Comparison of ENCODE assay signal across 15 cellular contexts in the genomic region with DNA sequence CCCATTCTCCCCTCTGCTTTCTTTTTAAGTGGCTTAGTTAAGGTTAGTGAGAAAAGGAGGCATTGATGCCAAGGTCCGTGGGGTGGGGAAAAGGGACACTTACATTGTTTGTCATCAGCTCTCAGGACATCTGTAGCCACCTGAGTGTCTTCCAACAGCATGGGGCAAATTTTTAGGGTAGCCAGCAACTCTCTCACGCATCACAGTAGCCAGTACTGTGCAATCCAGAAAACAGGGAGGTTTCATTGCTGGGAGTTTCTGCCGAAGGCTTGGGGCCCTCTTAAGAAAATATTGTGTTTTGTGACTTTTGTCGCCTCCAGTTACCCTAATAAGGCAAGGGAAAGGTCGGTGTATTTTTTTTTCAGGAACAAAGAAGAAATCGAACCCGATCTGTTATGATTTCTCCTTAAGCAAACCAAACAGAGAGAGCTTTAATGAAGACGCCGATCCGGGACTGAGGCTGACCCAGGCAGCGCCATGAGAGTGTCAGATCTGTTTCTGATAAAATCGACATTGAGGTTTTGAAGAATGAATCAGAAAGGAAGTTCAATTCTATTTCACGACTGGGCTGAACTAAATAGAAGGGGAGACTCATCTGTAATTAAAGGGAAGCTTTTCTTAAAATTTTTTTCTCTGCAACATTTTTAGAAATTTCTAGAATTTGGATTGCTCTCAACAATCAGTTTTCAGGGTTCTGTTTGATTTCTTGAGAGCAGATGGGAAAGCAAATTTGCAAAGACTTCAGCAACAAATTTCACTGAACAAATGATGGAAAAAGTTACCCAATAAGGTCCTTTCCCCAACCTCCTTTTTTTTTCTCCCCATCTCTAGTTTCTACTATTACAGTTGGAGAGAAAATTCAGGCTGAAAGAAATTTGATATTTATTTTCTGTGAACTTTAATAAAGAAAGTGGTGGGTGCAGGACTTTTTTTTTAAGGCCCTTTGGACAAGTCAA.
A peak's percentile ranks its signal among the peaks of the same experiment; 100 is the strongest.
DNase-seq lines count a peak whose midpoint lies in the region; ATAC-seq and TF ChIP-seq lines count a peak whose summit lies in the region.
"Had no signal": no experiment of that assay in that cellular context is flagged by ENCODE, and none has a peak within 500 bp of the region (broad histone marks: within the 10 kb centered on the region; RNA-seq: fewer than 3 reads in every experiment).

No MANE protein-coding gene starts in this region.

- H3K36me3 Mint-ChIP-seq in T-cell, result no peaks in the 10 kb centered on the region
- peaks cover 7% of the 10 kb centered on the region for H3K36me3 Mint-ChIP-seq in glutamatergic neuron (ENCODE audit: unreplicated experiment)
- H3K36me3 Mint-ChIP-seq: stimulated activated naive B cell treated with anti-CD40 and anti-IgM and Interleukin-4, amounts not matched to agents 10 μg/mL and 1 μg/mL and 100 μg/mL, for 72 hours had no signal

- H3K4me3 Mint-ChIP-seq in T-cell (no peak overlapping the region), glutamatergic neuron (ENCODE audit: unreplicated experiment) (no peak overlapping the region)
- H3K4me3 Mint-ChIP-seq: activated CD4-positive, alpha-beta T cell treated with anti-CD3 and anti-CD28 coated beads for 36 hours; activated T-helper 1 cell treated with anti-CD3 and anti-CD28 coated beads, Interleukin-12 subunit alpha, Interleukin-12 subunit beta, Interleukin-2, Interleukin-4 antibody, amounts not matched to agents 30 ng/mL and 10 ng/mL and 1 ng/mL, durations not matched to agents 14 hours and 24 hours and 36 hours; central memory CD8-positive, alpha-beta T cell; stimulated activated naive B cell treated with anti-CD40 and anti-IgM and Interleukin-4, amounts not matched to agents 10 μg/mL and 1 μg/mL and 100 μg/mL, for 72 hours had no signal

- H3K27me3 ChIP-seq in left lung, result peaks cover 5 to 49% of the 10 kb centered on the region in 2 donors
- peaks cover 7% of the 10 kb centered on the region for H3K27me3 ChIP-seq in upper lobe of right lung

- H3K27ac ChIP-seq in KOPT-K1 (ENCODE audit: low read depth, low read length, poor library complexity, severe bottlenecking) (peak overlapping the region; percentile 20), left lung (peak overlapping the region; percentile 9 to 53), upper lobe of right lung (peak overlapping the region; percentile 32)
- H3K27ac ChIP-seq: esophagus squamous epithelium, SK-N-MC had no signal

- peaks cover 0 to 8% of the 10 kb centered on the region in 2 donors for H3K4me1 ChIP-seq in left lung
- H3K4me1 ChIP-seq in upper lobe of right lung, result no peaks in the 10 kb centered on the region

- ATAC-seq in left lung (peak; percentile 22), upper lobe of right lung (no peak), T-cell (replicated peaks in 1 of 4) (no peak)
- ATAC-seq: activated CD4-positive, alpha-beta T cell treated with anti-CD3 and anti-CD28 coated beads for 36 hours; stimulated activated naive B cell treated with anti-CD40 and anti-IgM and Interleukin-4, amounts not matched to agents 10 μg/mL and 1 μg/mL and 100 μg/mL, for 72 hours had no signal

- CTCF ChIA-PET in T-cell (lab: Charles Lee), result no interaction called here

- H3K27ac Mint-ChIP-seq in T-cell (no peak overlapping the region), glutamatergic neuron (ENCODE audit: unreplicated experiment) (no peak overlapping the region)
- H3K27ac Mint-ChIP-seq: activated CD4-positive, alpha-beta T cell treated with anti-CD3 and anti-CD28 coated beads for 36 hours; activated T-helper 1 cell treated with anti-CD3 and anti-CD28 coated beads, Interleukin-12 subunit alpha, Interleukin-12 subunit beta, Interleukin-2, Interleukin-4 antibody, amounts not matched to agents 30 ng/mL and 10 ng/mL and 1 ng/mL, durations not matched to agents 14 hours and 24 hours and 36 hours; stimulated activated naive B cell treated with anti-CD40 and anti-IgM and Interleukin-4, amounts not matched to agents 10 μg/mL and 1 μg/mL and 100 μg/mL, for 72 hours had no signal

- H3K9me3 Mint-ChIP-seq in T-cell (peaks cover 0 to 4% (median 3%) of the 10 kb centered on the region in 3 donors), glutamatergic neuron (ENCODE audit: unreplicated experiment) (no peaks in the 10 kb centered on the region)
- H3K9me3 Mint-ChIP-seq: central memory CD8-positive, alpha-beta T cell; neural crest cell had no signal

- DNase-seq in amniotic stem cell (lab: John Stamatoyannopoulos, UW), result peak; percentile 23
- no peak for DNase-seq in left lung
- no peak for DNase-seq in upper lobe of right lung
- no peak for DNase-seq in T-cell
- DNase-seq in glutamatergic neuron, result no peak
- no peak for DNase-seq in activated CD4-positive, alpha-beta T cell treated with anti-CD3 and anti-CD28 coated beads for 4 hours
- DNase-seq: activated CD4-positive, alpha-beta T cell treated with anti-CD3 and anti-CD28 coated beads for 36 hours; esophagus squamous epithelium; NCI-H1092 treated with DMSO at 0.1 percent for 48 hours; stimulated activated naive B cell treated with anti-CD40 and anti-IgM and Interleukin-4, amounts not matched to agents 10 μg/mL and 1 μg/mL and 100 μg/mL, for 72 hours had no signal

- intact Hi-C loops in left lung (cut with DNase I), result no loop called here
- intact Hi-C loops in upper lobe of right lung (cut with DNase I), result no loop called here

- no peak overlapping the region for H3K4me3 ChIP-seq in left lung
- H3K4me3 ChIP-seq in upper lobe of right lung, result no peak overlapping the region
- H3K4me3 ChIP-seq: esophagus squamous epithelium, SK-N-MC had no signal

- TF ChIP-seq CTCF in left lung (IDR thresholded peaks at IDR 0.05), result no peak
- no peak for TF ChIP-seq CTCF in upper lobe of right lung (IDR thresholded peaks at IDR 0.05)
- no peak for TF ChIP-seq CTCF in glutamatergic neuron (IDR thresholded peaks at IDR 0.05; ENCODE audit: partially characterized antibody, unreplicated experiment)

- H3K36me3 ChIP-seq in KOPT-K1 (ENCODE audit: insufficient read depth, low read length) (no peaks in the 10 kb centered on the region), left lung (no peaks in the 10 kb centered on the region), upper lobe of right lung (no peaks in the 10 kb centered on the region)
- H3K36me3 ChIP-seq: esophagus squamous epithelium had no signal

- POLR2A ChIA-PET in T-cell (lab: Charles Lee), result interaction anchor here in 1 of 2 donors (0.7 kb wide), 1 partner anchor 25 kb away, joined by 3 read pairs; no protein-coding TSS in a partner anchor

- H3K9me3 ChIP-seq in KOPT-K1 (ENCODE audit: insufficient read depth, low read length, poor library complexity, severe bottlenecking) (peaks cover 9% of the 10 kb centered on the region), left lung (peaks cover 0 to 2% of the 10 kb centered on the region in 2 donors), upper lobe of right lung (no peaks in the 10 kb centered on the region)

- H3K4me1 Mint-ChIP-seq in T-cell, result peaks cover 0 to 4% (median 2%) of the 10 kb centered on the region in 3 donors
- no peaks in the 10 kb centered on the region for H3K4me1 Mint-ChIP-seq in glutamatergic neuron (ENCODE audit: low read depth, unreplicated experiment)
- H3K4me1 Mint-ChIP-seq: central memory CD8-positive, alpha-beta T cell; stimulated activated naive B cell treated with anti-CD40 and anti-IgM and Interleukin-4, amounts not matched to agents 10 μg/mL and 1 μg/mL and 100 μg/mL, for 72 hours had no signal

- peaks cover 40 to 44% of the 10 kb centered on the region in 2 donors for H3K27me3 Mint-ChIP-seq in T-cell
- H3K27me3 Mint-ChIP-seq in glutamatergic neuron (ENCODE audit: unreplicated experiment), result peaks cover 5% of the 10 kb centered on the region
